Comparison of ENCODE assay signal across 8 cellular contexts in genomic region chr18:63320041-63320689, GRCh38.
DNase-seq lines count a peak whose midpoint lies in the region; ATAC-seq lines count a peak whose summit lies in the region.

No MANE protein-coding gene starts in this region.

- in situ Hi-C loops in ACHN (cut with HindIII; ENCODE audit: low pct_ligation_motif_present, low pct_unique_long_range_greater_than_20kb, low sequenced_read_pairs): loop anchor here (25.0 kb wide), 1 partner anchor 183 kb away; no protein-coding TSS in a partner anchor

- peak; percentile 86 for DNase-seq in ACHN
- peak; percentile 89 for DNase-seq in NCI-H2227 (lab: John Stamatoyannopoulos, UW; ENCODE audit: unreplicated experiment)
- peak; percentile 83 for DNase-seq in cerebellar cortex (ENCODE audit: low spot score)
- peak; percentile 41 for DNase-seq in kidney glomerular epithelial cell (lab: John Stamatoyannopoulos, UW)
- DNase-seq in stimulated activated CD4-positive, alpha-beta T cell treated with anti-CD3 and anti-CD28 coated beads, Interleukin-1b, Interleukin-23, amount 100 ng/mL, for 24 hours (ENCODE audit: low read depth in 4 of 4, low spot score in 1 of 4): peak; percentile 52 to 75 (median 66)

- ATAC-seq in GM18867 (IDR thresholded peaks at IDR 0.05; ENCODE audit: unreplicated experiment): peak; percentile 61
- ATAC-seq in HG03097 (IDR thresholded peaks at IDR 0.05; ENCODE audit: low FRiP score, unreplicated experiment): peak; percentile 44
- ATAC-seq in activated CD4-positive, CD25-positive, alpha-beta regulatory T cell treated with anti-CD3 and anti-CD28 coated beads, Interleukin-2, amount 50 U/mL, for 24 hours: peak; percentile 76 to 80

Comparison
In these comparisons a context has a peak if more than half of its experiments do, and no peak if none do; other contexts are left out.
1. Peak in every context shown above with its lines: DNase-seq and ATAC-seq.